In genomic region chr18:69128978-69129377, GRCh38 we compare ENCODE assay signal across 1 cellular context.
TF ChIP-seq lines count a peak whose summit lies in the region.

No MANE protein-coding gene starts in this region.

TF ChIP-seq in WTC11, 78 proteins besides CTCF, POLR2A, EP300 and RAD21 (continued from another document):
- no peak for TF ChIP-seq SOX15 (CRISPR knock-in tag; IDR thresholded peaks at IDR 0.05)
- TF ChIP-seq ZNF671 (CRISPR knock-in tag; IDR thresholded peaks at IDR 0.05), result no peak
- no peak for TF ChIP-seq NR2C2 (CRISPR knock-in tag; IDR thresholded peaks at IDR 0.05)
- no peak for TF ChIP-seq ZBTB43 (CRISPR knock-in tag; IDR thresholded peaks at IDR 0.05)
- TF ChIP-seq PREB (CRISPR knock-in tag; IDR thresholded peaks at IDR 0.05; ENCODE audit: borderline replicate concordance), result no peak
- no peak for TF ChIP-seq ZBTB21 (CRISPR knock-in tag; IDR thresholded peaks at IDR 0.05; ENCODE audit: borderline replicate concordance)
- TF ChIP-seq FOXJ3 (CRISPR knock-in tag; IDR thresholded peaks at IDR 0.05; ENCODE audit: borderline replicate concordance), result no peak
- no peak for TF ChIP-seq CDX4 (CRISPR knock-in tag; IDR thresholded peaks at IDR 0.05; ENCODE audit: borderline replicate concordance)
- no peak for TF ChIP-seq MYBL2 (CRISPR knock-in tag; IDR thresholded peaks at IDR 0.05)
- TF ChIP-seq TCF7 (CRISPR knock-in tag; IDR thresholded peaks at IDR 0.05; ENCODE audit: low read depth), result no peak
- TF ChIP-seq EMX1 (CRISPR knock-in tag; IDR thresholded peaks at IDR 0.05), result no peak
- TF ChIP-seq TEAD1 (CRISPR knock-in tag; IDR thresholded peaks at IDR 0.05), result no peak
- TF ChIP-seq MLX (CRISPR knock-in tag; IDR thresholded peaks at IDR 0.05), result no peak
